In the genomic region with DNA sequence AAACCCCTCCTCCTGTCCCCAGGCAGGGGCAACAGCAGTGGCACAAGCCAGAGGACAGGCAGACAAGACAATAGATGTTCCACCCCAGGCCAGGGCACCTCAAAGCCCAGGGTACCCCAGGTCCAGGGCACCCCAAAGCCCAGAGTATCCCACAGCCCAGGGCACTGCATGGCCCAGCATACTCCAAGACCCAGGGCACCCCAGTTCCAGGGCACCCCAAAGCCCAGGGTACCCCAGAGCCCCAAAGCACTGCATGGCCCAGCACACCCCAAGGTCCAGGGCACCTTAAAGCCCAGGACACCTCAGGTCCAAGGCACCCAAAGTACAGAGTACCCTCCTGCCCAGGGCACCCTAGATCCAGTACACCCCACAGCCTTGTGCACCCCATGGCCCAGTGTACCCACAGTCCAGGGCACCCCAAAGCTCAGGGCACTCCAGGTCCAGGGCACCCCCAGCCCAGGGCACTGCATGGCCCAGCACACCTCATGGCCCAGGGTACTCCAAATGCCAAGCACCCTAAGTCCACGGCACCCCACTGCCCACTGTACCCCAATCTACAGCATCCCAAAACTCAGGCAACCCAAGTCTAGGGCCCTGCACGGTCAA, we compare ENCODE assay signal across 17 cellular contexts. TPM values are rescaled to one million over a fixed set of nuclear protein-coding genes. Genes with fewer than 3 reads are reported as not detected.
DNase-seq lines count a peak whose midpoint lies in the region; ATAC-seq, FAIRE-seq and TF ChIP-seq lines count a peak whose summit lies in the region.
"Had no signal": no experiment of that assay in that cellular context is flagged by ENCODE, and none has a peak within 500 bp of the region (broad histone marks: within the 10 kb centered on the region; RNA-seq: fewer than 3 reads in every experiment).

No MANE protein-coding gene starts in this region.

- H3K4me3 Mint-ChIP-seq in activated naive CD8-positive, alpha-beta T cell treated with anti-CD3 and anti-CD28 coated beads, Interleukin-2, amount 10 ng/mL, durations not matched to agents 7 days and 5 days: no peak overlapping the region
- H3K4me3 Mint-ChIP-seq in activated naive CD8-positive, alpha-beta T cell treated with anti-CD3 and anti-CD28 coated beads for 36 hours: no peak overlapping the region
- H3K4me3 Mint-ChIP-seq: dendritic cell treated with granulocyte-macrophage colony-stimulating factor and Interleukin-4, amounts not matched to agents 40 ng/mL and 50 ng/mL, for 4 days; IgD-negative memory B cell; immature natural killer cell; nephron had no signal

- H3K9me3 Mint-ChIP-seq in activated naive CD8-positive, alpha-beta T cell treated with anti-CD3 and anti-CD28 coated beads, Interleukin-2, amount 10 ng/mL, durations not matched to agents 7 days and 5 days: no peaks in the 10 kb centered on the region
- H3K9me3 Mint-ChIP-seq in activated naive CD8-positive, alpha-beta T cell treated with anti-CD3 and anti-CD28 coated beads for 36 hours: no peaks in the 10 kb centered on the region
- H3K9me3 Mint-ChIP-seq: dendritic cell treated with granulocyte-macrophage colony-stimulating factor and Interleukin-4, amounts not matched to agents 40 ng/mL and 50 ng/mL, for 4 days; immature natural killer cell; nephron had no signal

- DNase-seq in activated naive CD8-positive, alpha-beta T cell treated with anti-CD3 and anti-CD28 coated beads, Interleukin-2, amount 10 ng/mL, durations not matched to agents 7 days and 5 days: peak; percentile 63
- no peak for DNase-seq in activated naive CD8-positive, alpha-beta T cell treated with anti-CD3 and anti-CD28 coated beads for 36 hours
- peak; percentile 94 for DNase-seq in RWPE2 (ENCODE audit: low spot score)
- DNase-seq in left lung: no peak
- peak; percentile 27 for DNase-seq in urothelium cell line (ENCODE audit: low spot score)
- no peak for DNase-seq in superior temporal gyrus (ENCODE audit: extremely low spot score)
- DNase-seq in cerebellum (ENCODE audit: low spot score): no peak
- no peak for DNase-seq in NCI-H1092 treated with DMSO at 0.1 percent for 48 hours (lab: John Stamatoyannopoulos, UW)
- DNase-seq: AML-193, foreskin keratinocyte, GF-D8, immature natural killer cell, NCI-H187 treated with DMSO at 0.1 percent for 48 hours, spleen had no signal

- TF ChIP-seq CTCF in RWPE2 (IDR thresholded peaks at IDR 0.05; ENCODE audit: poor library complexity, severe bottlenecking) (no peak), left lung (IDR thresholded peaks at IDR 0.05) (no peak)

- H3K27ac ChIP-seq in RWPE2 (ENCODE audit: poor library complexity, severe bottlenecking): no peak overlapping the region
- H3K27ac ChIP-seq in left lung: no peak overlapping the region
- H3K27ac ChIP-seq: foreskin keratinocyte, spleen had no signal

- H3K27me3 ChIP-seq in RWPE2 (ENCODE audit: insufficient read depth, poor library complexity, severe bottlenecking): no peaks in the 10 kb centered on the region
- peaks cover 0 to 16% of the 10 kb centered on the region in 2 donors for H3K27me3 ChIP-seq in left lung
- H3K27me3 ChIP-seq: foreskin keratinocyte had no signal

- peak; percentile 52 for FAIRE-seq in urothelium cell line (lab: Jason Lieb, UNC)

- no peaks in the 10 kb centered on the region for H3K9me3 ChIP-seq in RWPE2 (ENCODE audit: severe bottlenecking)
- no peaks in the 10 kb centered on the region for H3K9me3 ChIP-seq in left lung
- H3K9me3 ChIP-seq: spleen had no signal

- H3K27me3 Mint-ChIP-seq in activated naive CD8-positive, alpha-beta T cell treated with anti-CD3 and anti-CD28 coated beads, Interleukin-2, amount 10 ng/mL, durations not matched to agents 7 days and 5 days: peaks cover 7% of the 10 kb centered on the region
- peaks cover 8% of the 10 kb centered on the region for H3K27me3 Mint-ChIP-seq in activated naive CD8-positive, alpha-beta T cell treated with anti-CD3 and anti-CD28 coated beads for 36 hours

- no peaks in the 10 kb centered on the region for H3K4me1 Mint-ChIP-seq in activated naive CD8-positive, alpha-beta T cell treated with anti-CD3 and anti-CD28 coated beads, Interleukin-2, amount 10 ng/mL, durations not matched to agents 7 days and 5 days
- H3K4me1 Mint-ChIP-seq in activated naive CD8-positive, alpha-beta T cell treated with anti-CD3 and anti-CD28 coated beads for 36 hours: no peaks in the 10 kb centered on the region

- no peak overlapping the region for H3K27ac Mint-ChIP-seq in activated naive CD8-positive, alpha-beta T cell treated with anti-CD3 and anti-CD28 coated beads, Interleukin-2, amount 10 ng/mL, durations not matched to agents 7 days and 5 days
- no peak overlapping the region for H3K27ac Mint-ChIP-seq in activated naive CD8-positive, alpha-beta T cell treated with anti-CD3 and anti-CD28 coated beads for 36 hours
- H3K27ac Mint-ChIP-seq: dendritic cell treated with granulocyte-macrophage colony-stimulating factor and Interleukin-4, amounts not matched to agents 40 ng/mL and 50 ng/mL, for 4 days; IgD-negative memory B cell; immature natural killer cell; nephron had no signal

- ATAC-seq in activated naive CD8-positive, alpha-beta T cell treated with anti-CD3 and anti-CD28 coated beads, Interleukin-2, amount 10 ng/mL, durations not matched to agents 7 days and 5 days (ENCODE audit: low read depth): peak; percentile 31
- ATAC-seq in RWPE2 (ENCODE audit: low read depth): no peak
- peak; percentile 15 for ATAC-seq in left lung
- ATAC-seq: foreskin keratinocyte had no signal

- POLR2A ChIA-PET in activated naive CD8-positive, alpha-beta T cell treated with anti-CD3 and anti-CD28 coated beads, Interleukin-2, amount 10 ng/mL, durations not matched to agents 7 days and 5 days (lab: Charles Lee): no interaction called here

- H3K4me1 ChIP-seq in RWPE2 (ENCODE audit: insufficient read depth, poor library complexity, severe bottlenecking) (peaks cover 19% of the 10 kb centered on the region), left lung (peaks cover 0 to 7% of the 10 kb centered on the region in 2 donors)
- H3K4me1 ChIP-seq: foreskin keratinocyte had no signal

- intact Hi-C loops in left lung (cut with DNase I): no loop called here

- no peak overlapping the region for H3K4me3 ChIP-seq in RWPE2 (ENCODE audit: severe bottlenecking)
- H3K4me3 ChIP-seq in left lung: no peak overlapping the region
- H3K4me3 ChIP-seq: spleen had no signal

- no peaks in the 10 kb centered on the region for H3K36me3 Mint-ChIP-seq in activated naive CD8-positive, alpha-beta T cell treated with anti-CD3 and anti-CD28 coated beads, Interleukin-2, amount 10 ng/mL, durations not matched to agents 7 days and 5 days
- H3K36me3 Mint-ChIP-seq in activated naive CD8-positive, alpha-beta T cell treated with anti-CD3 and anti-CD28 coated beads for 36 hours: no peaks in the 10 kb centered on the region
- H3K36me3 Mint-ChIP-seq: IgD-negative memory B cell, immature natural killer cell had no signal

- H3K36me3 ChIP-seq in RWPE2 (ENCODE audit: low read depth): peaks cover 4% of the 10 kb centered on the region; the same call in 1 of the 2 replicates
- H3K36me3 ChIP-seq in left lung: no peaks in the 10 kb centered on the region
- H3K36me3 ChIP-seq: spleen had no signal

RNA-seq across cellular contexts. Expression of gene JAG2, which starts 6.1 kb away (rescaled TPM):
- 1 to 10 TPM; 1.8 to 3.2 TPM for total RNA-seq in activated naive CD8-positive, alpha-beta T cell treated with anti-CD3 and anti-CD28 coated beads, Interleukin-2, amount 10 ng/mL, durations not matched to agents 7 days and 5 days
- total RNA-seq in activated naive CD8-positive, alpha-beta T cell treated with anti-CD3 and anti-CD28 coated beads for 36 hours: 1 to 10 TPM; 2.3 to 2.5 TPM
- total RNA-seq in left lung: 10 to 100 TPM; 32.0 to 34.2 TPM
- total RNA-seq in cerebellum: 16.8 TPM

RNA-seq across cellular contexts. Expression of gene NUDT14, which starts 18.6 kb away (rescaled TPM):
- 10 to 100 TPM; 23.3 to 28.0 TPM for total RNA-seq in activated naive CD8-positive, alpha-beta T cell treated with anti-CD3 and anti-CD28 coated beads, Interleukin-2, amount 10 ng/mL, durations not matched to agents 7 days and 5 days
- total RNA-seq in activated naive CD8-positive, alpha-beta T cell treated with anti-CD3 and anti-CD28 coated beads for 36 hours: 1 to 10 TPM; 8.6 to 9.1 TPM
- total RNA-seq in left lung (10 to 100 TPM; 52.5 to 77.5 TPM), cerebellum (9.7 TPM)

Comparison
In these comparisons a context has a peak if more than half of its experiments do, and no peak if none do; other contexts are left out.
1. DNase-seq: peak in activated naive CD8-positive, alpha-beta T cell treated with anti-CD3 and anti-CD28 coated beads, Interleukin-2, amount 10 ng/mL, durations not matched to agents 7 days and 5 days (single experiment), RWPE2 (single experiment) and urothelium cell line (single experiment); none in activated naive CD8-positive, alpha-beta T cell treated with anti-CD3 and anti-CD28 coated beads for 36 hours (single experiment), left lung (0 of 2), superior temporal gyrus (single experiment), cerebellum (single experiment) and NCI-H1092 treated with DMSO at 0.1 percent for 48 hours (single experiment).